Comparison of ENCODE assay signal across 14 cellular contexts in genomic region chr6:71197770-71198169, GRCh38.
DNase-seq lines count a peak whose midpoint lies in the region; TF ChIP-seq lines count a peak whose summit lies in the region.
"Had no signal": no experiment of that assay in that cellular context is flagged by ENCODE, and none has a peak within 500 bp of the region (broad histone marks: within the 10 kb centered on the region; RNA-seq: fewer than 3 reads in every experiment).

No MANE protein-coding gene starts in this region.

- H3K4ac ChIP-seq in mesenchymal stem cell (ENCODE audit: low read depth in 1 of 2, low read length in 2 of 2), result no peak overlapping the region

- peaks cover 5% of the 10 kb centered on the region for H3K4me1 Mint-ChIP-seq in MCF 10A (ENCODE audit: insufficient read depth, unreplicated experiment)

- no peak overlapping the region for H2AFZ ChIP-seq in mesenchymal stem cell (ENCODE audit: low read depth, low read length)
- H2AFZ ChIP-seq: neural progenitor cell had no signal

- no peaks in the 10 kb centered on the region for H3K36me3 Mint-ChIP-seq in MCF 10A (ENCODE audit: insufficient read depth, unreplicated experiment)
- H3K36me3 Mint-ChIP-seq: neural progenitor cell had no signal

- H2BK5ac ChIP-seq in mesenchymal stem cell (ENCODE audit: low read depth, low read length, poor library complexity, severe bottlenecking), result peak overlapping the region; percentile 84

- no peaks in the 10 kb centered on the region for H3K27me3 ChIP-seq in AG04450 (ENCODE audit: control insufficient read depth, insufficient read depth, low read length)
- no peaks in the 10 kb centered on the region for H3K27me3 ChIP-seq in HUES48 (ENCODE audit: control insufficient read depth, insufficient read depth, low read length)
- no peaks in the 10 kb centered on the region for H3K27me3 ChIP-seq in mesenchymal stem cell (ENCODE audit: control insufficient read depth in 1 of 2, insufficient read depth in 1 of 2, low read length in 2 of 2)
- H3K27me3 ChIP-seq in uterus, result no peaks in the 10 kb centered on the region
- H3K27me3 ChIP-seq: neural progenitor cell had no signal

- no peak for TF ChIP-seq POLR2A in uterus (IDR thresholded peaks at IDR 0.05)

- H3K36me3 ChIP-seq in HUES48 (ENCODE audit: control insufficient read depth, insufficient read depth, low read length) (no peaks in the 10 kb centered on the region), mesenchymal stem cell (ENCODE audit: control insufficient read depth in 1 of 2, insufficient read depth in 2 of 2, low read depth in 1 of 2, low read length in 2 of 2) (no peaks in the 10 kb centered on the region), uterus (no peaks in the 10 kb centered on the region)
- H3K36me3 ChIP-seq: neural progenitor cell had no signal

- in situ Hi-C loops in G401 (cut with HindIII; ENCODE audit: low sequenced_read_pairs), result no loop called here

- no peak overlapping the region for H2BK15ac ChIP-seq in mesenchymal stem cell (ENCODE audit: low read depth, poor library complexity, severe bottlenecking)

- POLR2A ChIA-PET in AG04450 (lab: Yijun Ruan, JAX), result interaction anchor here (1.7 kb wide), 1 partner anchor 91 kb away, joined by 4 read pairs; the partner anchor contains the start of gene OGFRL1
- POLR2A ChIA-PET in MCF 10A (lab: Yijun Ruan, JAX), result interaction anchor here (0.7 kb wide), 1 partner anchor 521 kb away, joined by 3 read pairs; no protein-coding TSS in a partner anchor

- no peak overlapping the region for H3K9ac ChIP-seq in HUES48 (ENCODE audit: low read depth, low read length)
- H3K9ac ChIP-seq in mesenchymal stem cell (ENCODE audit: low read length), result no peak overlapping the region
- H3K9ac ChIP-seq: neural progenitor cell had no signal

- H3K9me3 ChIP-seq in AG04450 (ENCODE audit: control insufficient read depth, insufficient read depth, low read length) (no peaks in the 10 kb centered on the region), HUES48 (ENCODE audit: control insufficient read depth, insufficient read depth, low read length) (no peaks in the 10 kb centered on the region), mesenchymal stem cell (ENCODE audit: control insufficient read depth, low read length) (no peaks in the 10 kb centered on the region), uterus (no peaks in the 10 kb centered on the region)

- H2AK5ac ChIP-seq in mesenchymal stem cell (ENCODE audit: low read length, severe bottlenecking), result peak overlapping the region; percentile 92

- no peaks in the 10 kb centered on the region for H3K9me3 Mint-ChIP-seq in MCF 10A (ENCODE audit: unreplicated experiment)
- H3K9me3 Mint-ChIP-seq: neural progenitor cell had no signal

- H3K27ac ChIP-seq in AG04450 (ENCODE audit: low read depth, low read length) (peak overlapping the region; percentile 75), HUES48 (ENCODE audit: low read depth, low read length) (peak overlapping the region; percentile 11), mesenchymal stem cell (ENCODE audit: low read length, poor library complexity, severe bottlenecking) (peak overlapping the region; percentile 98), uterus (no peak overlapping the region)
- H3K27ac ChIP-seq: neural progenitor cell had no signal

- H3K4me3 Mint-ChIP-seq in MCF 10A (ENCODE audit: unreplicated experiment), result no peak overlapping the region
- H3K4me3 Mint-ChIP-seq: neural progenitor cell had no signal

- no peak for DNase-seq in AG04450 (ENCODE audit: low read depth, low spot score)
- DNase-seq in MCF 10A (ENCODE audit: unreplicated experiment), result peak; percentile 24
- peak; percentile 37 for DNase-seq in mesenchymal stem cell
- no peak for DNase-seq in OCI-M2 (lab: John Stamatoyannopoulos, UW; ENCODE audit: unreplicated experiment)
- no peak for DNase-seq in uterus
- DNase-seq in activated CD8-positive, alpha-beta memory T cell treated with anti-CD3 and anti-CD28 coated beads for 24 hours, result no peak
- DNase-seq in G401 (ENCODE audit: low spot score), result no peak
- DNase-seq: activated CD4-positive, alpha-beta T cell treated with anti-CD3 and anti-CD28 coated beads, Interleukin-2, amount 50 U/mL, for 4 hours; activated gamma-delta T cell; GOT3; left cardiac atrium; NCI-H1417 treated with DMSO at 0.1 percent for 48 hours had no signal

- no TSS peak for BruUV-seq in MCF 10A (replicated peaks; lab: Mats Ljungman, UMichigan)

- no peaks in the 10 kb centered on the region for H3K79me1 ChIP-seq in mesenchymal stem cell (replicated peaks; ENCODE audit: low read length, poor library complexity, severe bottlenecking)

- peak overlapping the region; percentile 27 for H3K4me2 ChIP-seq in mesenchymal stem cell (ENCODE audit: low read length, poor library complexity, severe bottlenecking)
- H3K4me2 ChIP-seq: neural progenitor cell had no signal

- intact Hi-C loops in MCF 10A (cut with micrococcal nuclease) (no loop called here), uterus (cut with DNase I; ENCODE audit: low total_unique reads) (no loop called here)

- CTCF ChIA-PET in AG04450 (lab: Charles Lee) (interaction anchor here (0.9 kb wide), 1 partner anchor 30 kb away, joined by 3 read pairs; no protein-coding TSS in a partner anchor), MCF 10A (lab: Yijun Ruan, JAX) (no interaction called here)

- no peak overlapping the region for H2BK120ac ChIP-seq in mesenchymal stem cell (ENCODE audit: low read depth, low read length)

- TF ChIP-seq CTCF in AG04450 (IDR thresholded peaks at IDR 0.05; ENCODE audit: low read depth, low read length) (no peak), MCF 10A (IDR thresholded peaks at IDR 0.05; ENCODE audit: unreplicated experiment) (no peak), uterus (IDR thresholded peaks at IDR 0.05) (no peak)

- H4K91ac ChIP-seq in mesenchymal stem cell (ENCODE audit: low read length), result no peak overlapping the region

- no peak overlapping the region for H3K27ac Mint-ChIP-seq in MCF 10A (ENCODE audit: low read depth, unreplicated experiment)
- H3K27ac Mint-ChIP-seq: neural progenitor cell had no signal

- H3K4me1 ChIP-seq in HUES48 (ENCODE audit: control insufficient read depth, insufficient read depth, low read length), result peaks cover 13% of the 10 kb centered on the region
- H3K4me1 ChIP-seq in mesenchymal stem cell (ENCODE audit: control insufficient read depth, insufficient read depth, low read depth, low read length), result peaks cover 4% of the 10 kb centered on the region
- no peaks in the 10 kb centered on the region for H3K4me1 ChIP-seq in uterus
- H3K4me1 ChIP-seq: neural progenitor cell had no signal

- no peak overlapping the region for H3K23ac ChIP-seq in mesenchymal stem cell (ENCODE audit: low read length in 2 of 2)

- no peaks in the 10 kb centered on the region for H3K27me3 Mint-ChIP-seq in MCF 10A (ENCODE audit: insufficient read depth, unreplicated experiment)

- H3K4me3 ChIP-seq in AG04450 (ENCODE audit: low read depth, low read length) (peak overlapping the region; percentile 31), HUES48 (ENCODE audit: low read depth, low read length) (no peak overlapping the region), mesenchymal stem cell (ENCODE audit: insufficient read depth in 1 of 2, low read depth in 1 of 2, low read length in 2 of 2) (no peak overlapping the region), uterus (no peak overlapping the region)
- H3K4me3 ChIP-seq: neural progenitor cell had no signal

- WGBS in mesenchymal stem cell, result 100% methylated on average over 1 of the region's 1 CpG

- H3K18ac ChIP-seq in mesenchymal stem cell (ENCODE audit: low read depth in 1 of 2, low read length in 2 of 2), result no peak overlapping the region

- no peak overlapping the region for H3K14ac ChIP-seq in mesenchymal stem cell (ENCODE audit: low read length in 2 of 2)

- H4K8ac ChIP-seq in mesenchymal stem cell (ENCODE audit: low read length), result no peak overlapping the region

- H2BK12ac ChIP-seq in mesenchymal stem cell (ENCODE audit: low read length in 2 of 2), result peak overlapping the region in 1 of 2 experiments; percentile 72

Comparison
In these comparisons a context has a peak if more than half of its experiments do, and no peak if none do; other contexts are left out.
1. DNase-seq: peak in MCF 10A (single experiment) and mesenchymal stem cell (single experiment); none in AG04450 (single experiment), OCI-M2 (single experiment), uterus (0 of 2), activated CD8-positive, alpha-beta memory T cell treated with anti-CD3 and anti-CD28 coated beads for 24 hours (single experiment) and G401 (single experiment).
2. H3K27ac ChIP-seq: peak in AG04450 (single experiment), HUES48 (single experiment) and mesenchymal stem cell (single experiment); none in uterus (0 of 2).